ENCODE assay signal across 11 cellular contexts in the genomic region with DNA sequence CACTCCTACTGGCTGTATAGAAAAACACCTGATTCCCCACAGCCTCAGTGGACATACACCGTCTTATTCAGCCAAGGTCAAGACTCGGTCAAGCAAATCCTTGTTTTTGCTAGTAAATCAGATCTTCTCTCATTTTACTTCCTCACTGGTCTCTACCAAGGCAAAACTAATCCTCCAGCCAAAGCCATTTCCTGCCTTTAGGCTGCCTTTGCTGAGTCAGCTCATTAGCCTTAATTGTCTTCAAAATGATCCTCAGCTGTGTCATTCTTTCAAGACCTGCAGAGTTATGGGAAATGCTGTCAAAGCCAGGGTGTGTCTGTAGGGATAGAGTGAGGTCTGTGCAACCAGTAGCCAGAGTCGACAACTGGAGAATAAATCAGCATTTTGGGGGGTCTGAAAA.
DNase-seq lines count a peak whose midpoint lies in the region; ATAC-seq and TF ChIP-seq lines count a peak whose summit lies in the region.
"Had no signal": no experiment of that assay in that cellular context is flagged by ENCODE, and none has a peak within 500 bp of the region (broad histone marks: within the 10 kb centered on the region; RNA-seq: fewer than 3 reads in every experiment).

No MANE protein-coding gene starts in this region.

- peaks cover 3 to 6% (median 5%) of the 10 kb centered on the region in 3 donors for H3K4me1 Mint-ChIP-seq in CD8-positive, alpha-beta memory T cell
- no peaks in the 10 kb centered on the region for H3K4me1 Mint-ChIP-seq in activated CD4-positive, alpha-beta T cell treated with anti-CD3 and anti-CD28 coated beads, Interleukin-2, amount 10 ng/mL, durations not matched to agents 7 days and 5 days

- H3K36me3 Mint-ChIP-seq in CD8-positive, alpha-beta memory T cell, result no peaks in the 10 kb centered on the region
- no peaks in the 10 kb centered on the region for H3K36me3 Mint-ChIP-seq in activated CD4-positive, alpha-beta T cell treated with anti-CD3 and anti-CD28 coated beads, Interleukin-2, amount 10 ng/mL, durations not matched to agents 7 days and 5 days (ENCODE audit: low read depth)

- no peak overlapping the region for H3K27ac ChIP-seq in CD8-positive, alpha-beta memory T cell (ENCODE audit: low read depth, low read length)

- no peaks in the 10 kb centered on the region for H3K36me3 ChIP-seq in CD8-positive, alpha-beta memory T cell (ENCODE audit: insufficient read depth, low read length)

- CTCF ChIA-PET in CD8-positive, alpha-beta memory T cell (lab: Charles Lee), result no interaction called here
- CTCF ChIA-PET in activated CD4-positive, alpha-beta T cell treated with anti-CD3 and anti-CD28 coated beads, Interleukin-2, amount 10 ng/mL, durations not matched to agents 7 days and 5 days (lab: Charles Lee), result no interaction called here

- no peak for ATAC-seq in GM21786 (IDR thresholded peaks at IDR 0.05; ENCODE audit: unreplicated experiment)
- ATAC-seq: activated CD4-positive, CD25-positive, alpha-beta regulatory T cell treated with anti-CD3 and anti-CD28 coated beads, Interleukin-2, amount 50 U/mL, for 24 hours had no signal

- peaks cover 0 to 3% (median 0%) of the 10 kb centered on the region in 5 donors for H3K9me3 Mint-ChIP-seq in CD8-positive, alpha-beta memory T cell
- no peaks in the 10 kb centered on the region for H3K9me3 Mint-ChIP-seq in activated CD4-positive, alpha-beta T cell treated with anti-CD3 and anti-CD28 coated beads, Interleukin-2, amount 10 ng/mL, durations not matched to agents 7 days and 5 days

- H3K27me3 Mint-ChIP-seq in CD8-positive, alpha-beta memory T cell, result peaks cover 8% of the 10 kb centered on the region in 2 donors
- H3K27me3 Mint-ChIP-seq in activated CD4-positive, alpha-beta T cell treated with anti-CD3 and anti-CD28 coated beads, Interleukin-2, amount 10 ng/mL, durations not matched to agents 7 days and 5 days, result peaks cover 5% of the 10 kb centered on the region

- no peaks in the 10 kb centered on the region for H3K4me1 ChIP-seq in CD8-positive, alpha-beta memory T cell (ENCODE audit: insufficient read depth, low read length)

- H3K27me3 ChIP-seq in CD8-positive, alpha-beta memory T cell (ENCODE audit: insufficient read depth, low read length, poor library complexity, severe bottlenecking), result no peaks in the 10 kb centered on the region

- H3K4me3 Mint-ChIP-seq in CD8-positive, alpha-beta memory T cell, result no peak overlapping the region
- H3K4me3 Mint-ChIP-seq in activated CD4-positive, alpha-beta T cell treated with anti-CD3 and anti-CD28 coated beads, Interleukin-2, amount 10 ng/mL, durations not matched to agents 7 days and 5 days, result no peak overlapping the region
- H3K4me3 Mint-ChIP-seq: activated naive CD4-positive, alpha-beta T cell treated with anti-CD3 and anti-CD28 coated beads for 36 hours had no signal

- H3K9me3 ChIP-seq in CD8-positive, alpha-beta memory T cell (ENCODE audit: low read length), result no peaks in the 10 kb centered on the region

- H3K27ac Mint-ChIP-seq in CD8-positive, alpha-beta memory T cell, result no peak overlapping the region
- H3K27ac Mint-ChIP-seq in activated CD4-positive, alpha-beta T cell treated with anti-CD3 and anti-CD28 coated beads, Interleukin-2, amount 10 ng/mL, durations not matched to agents 7 days and 5 days, result no peak overlapping the region
- H3K27ac Mint-ChIP-seq: activated naive CD4-positive, alpha-beta T cell treated with anti-CD3 and anti-CD28 coated beads for 36 hours had no signal

- in situ Hi-C loops in astrocyte of the spinal cord (cut with HindIII; ENCODE audit: low sequenced_read_pairs), result no loop called here

- no peak overlapping the region for H3K4me3 ChIP-seq in astrocyte of the spinal cord (ENCODE audit: low read depth, low read length)
- no peak overlapping the region for H3K4me3 ChIP-seq in CD8-positive, alpha-beta memory T cell (ENCODE audit: low read length)

- no peak for TF ChIP-seq CTCF in astrocyte of the spinal cord (IDR thresholded peaks at IDR 0.05; ENCODE audit: low read depth, low read length)

- DNase-seq in EL (peak; percentile 21), NCI-H69 (lab: John Stamatoyannopoulos, UW) (peak; percentile 78), astrocyte of the spinal cord (ENCODE audit: low read depth, low spot score) (peak; percentile 69), left kidney (ENCODE audit: low read depth, low spot score) (peak; percentile 85), NAMALWA (ENCODE audit: low spot score) (no peak)
- no peak for DNase-seq in CD8-positive, alpha-beta memory T cell
- no peak for DNase-seq in activated CD4-positive, alpha-beta T cell treated with anti-CD3 and anti-CD28 coated beads, Interleukin-2, amount 10 ng/mL, durations not matched to agents 7 days and 5 days
- DNase-seq: activated naive CD4-positive, alpha-beta T cell treated with anti-CD3 and anti-CD28 coated beads for 36 hours; effector CD4-positive, alpha-beta T cell had no signal

- POLR2A ChIA-PET in CD8-positive, alpha-beta memory T cell (lab: Charles Lee), result no interaction called here
- POLR2A ChIA-PET in activated CD4-positive, alpha-beta T cell treated with anti-CD3 and anti-CD28 coated beads, Interleukin-2, amount 10 ng/mL, durations not matched to agents 7 days and 5 days (lab: Charles Lee), result no interaction called here

Comparison
In these comparisons a context has a peak if more than half of its experiments do, and no peak if none do; other contexts are left out.
1. DNase-seq: peak in EL (single experiment), NCI-H69 (single experiment), astrocyte of the spinal cord (single experiment) and left kidney (single experiment); none in NAMALWA (single experiment), CD8-positive, alpha-beta memory T cell (0 of 5) and activated CD4-positive, alpha-beta T cell treated with anti-CD3 and anti-CD28 coated beads, Interleukin-2, amount 10 ng/mL, durations not matched to agents 7 days and 5 days (single experiment).